ENCODE assay signal across 8 cellular contexts in the genomic region with DNA sequence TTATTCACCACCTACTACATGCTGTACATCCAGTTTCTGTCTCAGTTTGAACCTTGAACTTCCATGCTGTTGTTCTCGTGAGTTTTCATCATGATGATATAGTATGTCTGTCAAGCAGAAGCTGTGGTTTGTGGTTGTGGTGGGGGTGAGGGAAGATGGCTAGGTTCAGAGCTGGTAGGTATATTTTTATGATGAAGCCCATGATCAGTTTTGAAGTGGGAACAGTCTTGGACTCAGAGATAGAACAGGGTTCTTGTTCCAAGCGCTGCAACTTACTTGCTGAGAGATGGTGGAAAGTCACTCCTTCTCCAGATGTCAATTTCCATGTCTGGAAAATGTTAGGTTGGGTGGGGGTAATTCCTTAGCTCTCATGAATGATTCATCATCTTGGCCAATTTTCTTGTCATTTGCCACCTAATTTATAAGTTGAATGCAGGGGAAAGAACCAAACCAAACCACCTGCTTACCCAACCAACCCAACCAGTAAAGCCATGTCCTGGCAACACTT. TPM values are rescaled to one million over a fixed set of nuclear protein-coding genes. Genes with fewer than 3 reads are reported as not detected.
A peak's percentile ranks its signal among the peaks of the same experiment; 100 is the strongest.
DNase-seq lines count a peak whose midpoint lies in the region; ATAC-seq and TF ChIP-seq lines count a peak whose summit lies in the region.

No MANE protein-coding gene starts in this region.

- 74% methylated on average over 2 of the region's 2 CpGs for WGBS in esophagus muscularis mucosa

- H4K20me1 ChIP-seq in OCI-LY3 (ENCODE audit: insufficient read depth, low read length), result no peaks in the 10 kb centered on the region

- peak overlapping the region; percentile 55 for H3K4me2 ChIP-seq in OCI-LY3 (ENCODE audit: low read length)

- TF ChIP-seq POLR2A in esophagus muscularis mucosa (IDR thresholded peaks at IDR 0.05; ENCODE audit: low read depth), result no peak

- H2AFZ ChIP-seq in OCI-LY3 (ENCODE audit: low read depth, low read length), result peak overlapping the region; percentile 40

- peaks cover 89% of the 10 kb centered on the region for H3K4me1 ChIP-seq in OCI-LY3 (ENCODE audit: low read length)
- peaks cover 0 to 17% (median 12%) of the 10 kb centered on the region in 4 donors for H3K4me1 ChIP-seq in esophagus muscularis mucosa

- H3K9ac ChIP-seq in OCI-LY3 (ENCODE audit: low read length), result peak overlapping the region; percentile 11; the same call in 1 of the 2 replicates

- TF ChIP-seq EP300 in esophagus muscularis mucosa (IDR thresholded peaks at IDR 0.05), result no peak

- intact Hi-C loops in esophagus muscularis mucosa (cut with DNase I), result no loop called here

- CTCF ChIA-PET in HEK293T (lab: Yijun Ruan, JAX), result interaction anchor here (0.6 kb wide), 1 partner anchor 21 kb away, joined by 3 read pairs; no protein-coding TSS in a partner anchor

- POLR2A ChIA-PET in HEK293T (lab: Yijun Ruan, JAX), result no interaction called here

- H3K36me3 ChIP-seq in OCI-LY3 (replicated peaks; ENCODE audit: low read depth, low read length) (no peaks in the 10 kb centered on the region), esophagus muscularis mucosa (no peaks in the 10 kb centered on the region)

- H3K27me3 ChIP-seq in OCI-LY3 (ENCODE audit: low read depth, low read length) (no peaks in the 10 kb centered on the region), esophagus muscularis mucosa (no peaks in the 10 kb centered on the region)

- H3K27ac ChIP-seq in OCI-LY3 (ENCODE audit: low read length) (peak overlapping the region; percentile 69), esophagus muscularis mucosa (replicated peaks in 1 of 4) (no peak overlapping the region), coronary artery (no peak overlapping the region)

- H3K4me3 ChIP-seq in OCI-LY3 (ENCODE audit: low read length) (peak overlapping the region; percentile 14), esophagus muscularis mucosa (no peak overlapping the region), coronary artery (no peak overlapping the region)

- peak; percentile 29 for ATAC-seq in GM21619 (IDR thresholded peaks at IDR 0.05; ENCODE audit: unreplicated experiment)

- H3K9me3 ChIP-seq in OCI-LY3 (ENCODE audit: insufficient read depth, low read length), result no peaks in the 10 kb centered on the region
- H3K9me3 ChIP-seq in esophagus muscularis mucosa, result no peaks in the 10 kb centered on the region

- no peaks in the 10 kb centered on the region for H3K79me2 ChIP-seq in OCI-LY3 (ENCODE audit: low read length)

- DNase-seq in GM03348 (ENCODE audit: low spot score) (peak; percentile 20), esophagus muscularis mucosa (ENCODE audit: extremely low spot score) (peak; percentile 37), NCI-H2107 treated with DMSO at 0.1 percent for 48 hours (lab: John Stamatoyannopoulos, UW; ENCODE audit: unreplicated experiment) (no peak), NCI-H82 (lab: John Stamatoyannopoulos, UW) (no peak), coronary artery (ENCODE audit: low spot score) (no peak), HEK293T (ENCODE audit: extremely low spot score) (no peak)

- TF ChIP-seq CTCF in OCI-LY3 (IDR thresholded peaks at IDR 0.05; ENCODE audit: low read depth, low read length), result no peak
- TF ChIP-seq CTCF in esophagus muscularis mucosa (IDR thresholded peaks at IDR 0.05), result no peak
- no peak for TF ChIP-seq CTCF in coronary artery (IDR thresholded peaks at IDR 0.05)

TF ChIP-seq in HEK293T, 16 proteins besides CTCF, POLR2A, EP300 and RAD21:
- TF ChIP-seq LEF1 (IDR thresholded peaks at IDR 0.05; ENCODE audit: borderline replicate concordance), result no peak
- TF ChIP-seq ELF4 (IDR thresholded peaks at IDR 0.05), result no peak
- no peak for TF ChIP-seq TARDBP (IDR thresholded peaks at IDR 0.05)
- no peak for TF ChIP-seq PKNOX1 (IDR thresholded peaks at IDR 0.05)
- no peak for TF ChIP-seq BHLHE40 (IDR thresholded peaks at IDR 0.05; ENCODE audit: borderline replicate concordance)
- no peak for TF ChIP-seq FOXA1 (IDR thresholded peaks at IDR 0.05)
- no peak for TF ChIP-seq CTBP1 (IDR thresholded peaks at IDR 0.05; ENCODE audit: borderline replicate concordance)
- TF ChIP-seq SP1 (IDR thresholded peaks at IDR 0.05), result no peak
- no peak for TF ChIP-seq ZNF384 (IDR thresholded peaks at IDR 0.05)
- no peak for TF ChIP-seq FOXK2 (IDR thresholded peaks at IDR 0.05)
- no peak for TF ChIP-seq NFRKB (IDR thresholded peaks at IDR 0.05)
- TF ChIP-seq L3MBTL2 (conservative IDR thresholded peaks at IDR 0.05), result no peak
- TF ChIP-seq FOXM1 (IDR thresholded peaks at IDR 0.05; ENCODE audit: borderline replicate concordance), result no peak
- no peak for TF ChIP-seq HDGF (IDR thresholded peaks at IDR 0.05; ENCODE audit: borderline replicate concordance)
- no peak for TF ChIP-seq SUZ12 (IDR thresholded peaks at IDR 0.05)

RNA-seq across cellular contexts. Expression of gene PMAIP1, which starts 21.6 kb away (rescaled TPM):
- total RNA-seq in esophagus muscularis mucosa, result 1 to 10 TPM in 1 of 4 donors, under 1 TPM in 3; 0.42 to 1.3 (median 0.79) TPM

Comparison
In these comparisons a context has a peak if more than half of its experiments do, and no peak if none do; other contexts are left out.
1. DNase-seq: peak in GM03348 (single experiment) and esophagus muscularis mucosa (single experiment); none in NCI-H2107 treated with DMSO at 0.1 percent for 48 hours (single experiment), NCI-H82 (single experiment), coronary artery (single experiment) and HEK293T (single experiment).